In the genomic region with DNA sequence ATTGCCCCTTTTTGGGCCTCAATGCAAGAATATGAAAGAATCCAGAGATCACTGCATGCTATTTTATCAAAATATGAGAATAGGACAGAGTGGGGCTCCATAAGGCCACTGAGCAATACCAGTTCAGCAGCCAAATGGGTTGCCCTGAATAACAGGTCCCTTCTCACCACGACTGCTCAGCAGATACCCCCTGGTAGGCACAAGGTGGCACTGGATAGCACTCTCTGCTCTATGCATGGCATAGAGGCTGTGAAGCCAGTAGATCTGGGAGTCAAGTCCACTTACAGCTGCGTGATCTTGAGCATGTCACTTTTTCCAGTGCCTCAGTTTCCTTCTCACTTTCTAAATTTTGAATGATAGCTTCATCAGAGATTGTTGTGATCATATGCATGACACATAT, we compare ENCODE assay signal across 14 cellular contexts.
"Had no signal": no experiment of that assay in that cellular context is flagged by ENCODE, and none has a peak within 500 bp of the region (broad histone marks: within the 10 kb centered on the region; RNA-seq: fewer than 3 reads in every experiment).

No MANE protein-coding gene starts in this region.

- H3K9me3 ChIP-seq: breast epithelium, esophagus squamous epithelium, neutrophil, pancreas, sigmoid colon, spleen, thyroid gland had no signal

- H3K4me3 ChIP-seq: breast epithelium, esophagus squamous epithelium, pancreas, sigmoid colon, spleen, thyroid gland had no signal

- H3K36me3 ChIP-seq: breast epithelium, esophagus squamous epithelium, neutrophil, pancreas, sigmoid colon, spleen, thyroid gland had no signal

- H3K4me1 ChIP-seq: breast epithelium, esophagus squamous epithelium, pancreas, sigmoid colon, spleen had no signal

- H3K27me3 ChIP-seq: breast epithelium, pancreas, thyroid gland had no signal

- ATAC-seq: naive thymus-derived CD8-positive, alpha-beta T cell; pancreas had no signal

- DNase-seq: activated CD4-positive, alpha-beta T cell treated with anti-CD3 and anti-CD28 coated beads for 1 hour; activated gamma-delta T cell; effector memory CD4-positive, alpha-beta T cell; esophagus squamous epithelium; immature natural killer cell; naive thymus-derived CD8-positive, alpha-beta T cell; pancreas; sigmoid colon; spleen; stimulated activated CD8-positive, alpha-beta memory T cell treated with anti-CD3 and anti-CD28 coated beads, Interleukin-4, amount 100 ng/mL, for 48 hours; stimulated activated naive CD4-positive, alpha-beta T cell; thyroid gland had no signal

- H3K27ac ChIP-seq: breast epithelium, esophagus squamous epithelium, neutrophil, pancreas, sigmoid colon, spleen, thyroid gland had no signal
